8 cellular contexts compared by ENCODE assay signal in genomic region chr12:103956515-103957027, GRCh38. TPM values are rescaled to one million over a fixed set of nuclear protein-coding genes. Genes with fewer than 3 reads are reported as not detected.
DNase-seq lines count a peak whose midpoint lies in the region; ATAC-seq, FAIRE-seq and TF ChIP-seq lines count a peak whose summit lies in the region.

No MANE protein-coding gene starts in this region.

- no peak for ATAC-seq in stimulated activated naive CD8-positive, alpha-beta T cell treated with anti-CD3 and anti-CD28 coated beads, Interleukin-15, Interleukin-2, amounts not matched to agents 100 U/mL and 50 U/mL, for 24 hours
- ATAC-seq in HG03095 (IDR thresholded peaks at IDR 0.05; ENCODE audit: unreplicated experiment) (peak; percentile 13), foreskin keratinocyte (peak; percentile 44), pancreas (peak; percentile 45 to 72 (median 64))

- H3K36me3 Mint-ChIP-seq in stimulated activated naive CD8-positive, alpha-beta T cell treated with anti-CD3 and anti-CD28 coated beads, Interleukin-15, Interleukin-2, amounts not matched to agents 100 ng/mL and 50 ng/mL, for 24 hours (ENCODE audit: low read depth) = peaks cover 40% of the 10 kb centered on the region

- FAIRE-seq in pancreas (lab: Jason Lieb, UNC) = no peak

- no peaks in the 10 kb centered on the region for H3K27me3 Mint-ChIP-seq in stimulated activated naive CD8-positive, alpha-beta T cell treated with anti-CD3 and anti-CD28 coated beads, Interleukin-15, Interleukin-2, amounts not matched to agents 100 ng/mL and 50 ng/mL, for 24 hours

- peak overlapping the region; percentile 95 for H3K27ac Mint-ChIP-seq in stimulated activated naive CD8-positive, alpha-beta T cell treated with anti-CD3 and anti-CD28 coated beads, Interleukin-15, Interleukin-2, amounts not matched to agents 100 ng/mL and 50 ng/mL, for 24 hours

- H3K27me3 ChIP-seq in foreskin keratinocyte = no peaks in the 10 kb centered on the region
- no peaks in the 10 kb centered on the region for H3K27me3 ChIP-seq in pancreas

- intact Hi-C loops in pancreas (cut with DNase I) = no loop called here

- H3K27ac ChIP-seq in VCaP (peak overlapping the region; percentile 95), foreskin keratinocyte (peak overlapping the region; percentile 72), pancreas (peak overlapping the region; percentile 70 to 92 (median 81))

- peak overlapping the region; percentile 93 for H3K4me3 Mint-ChIP-seq in stimulated activated naive CD8-positive, alpha-beta T cell treated with anti-CD3 and anti-CD28 coated beads, Interleukin-15, Interleukin-2, amounts not matched to agents 100 ng/mL and 50 ng/mL, for 24 hours

- H3K4me1 ChIP-seq in foreskin keratinocyte = peaks cover 13% of the 10 kb centered on the region
- H3K4me1 ChIP-seq in pancreas = peaks cover 8 to 14% (median 12%) of the 10 kb centered on the region in 3 donors

- H3K9me3 Mint-ChIP-seq in stimulated activated naive CD8-positive, alpha-beta T cell treated with anti-CD3 and anti-CD28 coated beads, Interleukin-15, Interleukin-2, amounts not matched to agents 100 ng/mL and 50 ng/mL, for 24 hours = no peaks in the 10 kb centered on the region

- no peaks in the 10 kb centered on the region for H3K9me3 ChIP-seq in pancreas

- H3K36me3 ChIP-seq in pancreas = peaks cover 0 to 3% (median 0%) of the 10 kb centered on the region in 3 donors

- peaks cover 58% of the 10 kb centered on the region for H3K4me1 Mint-ChIP-seq in stimulated activated naive CD8-positive, alpha-beta T cell treated with anti-CD3 and anti-CD28 coated beads, Interleukin-15, Interleukin-2, amounts not matched to agents 100 ng/mL and 50 ng/mL, for 24 hours (ENCODE audit: low read depth)

- WGBS in pancreas, 2 donors = 0 to 1% methylated on average over 25 to 31 of the region's 31 CpGs

- peak overlapping the region; percentile 74 to 88 (median 81) for H3K4me3 ChIP-seq in pancreas

- TF ChIP-seq CTCF in VCaP (conservative IDR thresholded peaks at IDR 0.05) (no peak), foreskin keratinocyte (conservative IDR thresholded peaks at IDR 0.05) (no peak), pancreas (IDR thresholded peaks at IDR 0.05) (no peak)

- no peak for DNase-seq in stimulated activated naive CD8-positive, alpha-beta T cell treated with anti-CD3 and anti-CD28 coated beads, Interleukin-15, Interleukin-2, amounts not matched to agents 100 U/mL and 50 U/mL, for 24 hours
- DNase-seq in foreskin keratinocyte (no peak), pancreas (no peak), NCI-H1048 (lab: John Stamatoyannopoulos, UW) (no peak), SIG-M5 (lab: John Stamatoyannopoulos, UW) (no peak)

RNA-seq across cellular contexts. Expression of gene TDG, which starts 9.1 kb away (rescaled TPM):
- 21.7 and 22.3 TPM in 2 replicates for total RNA-seq in foreskin keratinocyte
- polyA plus RNA-seq in foreskin keratinocyte = 8.7 and 10.3 TPM in 2 replicates
- total RNA-seq in pancreas = 10 to 100 TPM in 3 of 6 donors, 1 to 10 TPM in 3; 5.8 to 13.8 (median 8.1) TPM
- polyA plus RNA-seq in pancreas = 10 to 100 TPM in 1 of 2 donors, 1 to 10 TPM in 1; 8.5 to 11.5 TPM

RNA-seq across cellular contexts. Expression of gene HSP90B1, which starts 26.4 kb away (rescaled TPM):
- total RNA-seq in foreskin keratinocyte = 981 and 1,151 TPM in 2 replicates
- polyA plus RNA-seq in foreskin keratinocyte = 747 and 810 TPM in 2 replicates
- total RNA-seq in pancreas = 100 to 1,000 TPM; 270 to 736 (median 428) TPM
- polyA plus RNA-seq in pancreas = 100 to 1,000 TPM; 287 to 412 TPM
